In the genomic region with DNA sequence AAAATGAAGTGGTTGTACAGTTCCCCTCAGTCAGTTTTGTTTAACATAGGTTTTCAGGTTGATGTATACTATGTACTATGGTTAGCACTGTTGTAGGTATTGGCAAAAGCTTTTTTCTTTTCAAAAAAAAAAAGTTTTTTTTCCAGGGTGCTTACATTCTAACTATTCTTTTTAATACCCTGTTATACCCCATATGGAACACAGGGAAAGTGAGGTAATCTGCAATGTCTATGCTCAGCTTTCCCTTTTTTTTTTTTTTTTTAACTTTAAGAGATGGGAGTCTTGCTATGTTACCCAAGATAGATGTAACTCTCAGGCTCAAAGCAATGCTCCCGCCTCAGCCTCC, we compare ENCODE assay signal across 8 cellular contexts. TPM values are rescaled to one million over a fixed set of nuclear protein-coding genes. Genes with fewer than 3 reads are reported as not detected.
DNase-seq lines count a peak whose midpoint lies in the region; ATAC-seq and TF ChIP-seq lines count a peak whose summit lies in the region.

No MANE protein-coding gene starts in this region.

- H3K4me3 ChIP-seq in left ventricle myocardium inferior (peak overlapping the region; percentile 84), ascending aorta (peak overlapping the region; percentile 82 to 90), lower lobe of right lung (peak overlapping the region; percentile 75), uterus (peak overlapping the region; percentile 56 to 84)

- ATAC-seq in lower lobe of right lung (peak in 1 of 2 donors; percentile 1), GM21737 (IDR thresholded peaks at IDR 0.05; ENCODE audit: unreplicated experiment) (no peak), GM21528 (IDR thresholded peaks at IDR 0.05; ENCODE audit: low FRiP score, unreplicated experiment) (no peak), HG02759 (IDR thresholded peaks at IDR 0.05; ENCODE audit: unreplicated experiment) (no peak)

- intact Hi-C loops in left ventricle myocardium inferior (cut with micrococcal nuclease): no loop called here
- intact Hi-C loops in cardiac septum (cut with DNase I): no loop called here
- intact Hi-C loops in ascending aorta (cut with DNase I): no loop called here
- intact Hi-C loops in lower lobe of right lung (cut with DNase I): no loop called here
- intact Hi-C loops in uterus (cut with DNase I; ENCODE audit: low total_unique reads): no loop called here

- H3K27me3 ChIP-seq in left ventricle myocardium inferior (ENCODE audit: low read depth): no peaks in the 10 kb centered on the region
- H3K27me3 ChIP-seq in ascending aorta: no peaks in the 10 kb centered on the region
- no peaks in the 10 kb centered on the region for H3K27me3 ChIP-seq in lower lobe of right lung (ENCODE audit: low read depth)
- no peaks in the 10 kb centered on the region for H3K27me3 ChIP-seq in uterus

- no peak for DNase-seq in left ventricle myocardium inferior
- no peak for DNase-seq in cardiac septum (ENCODE audit: low spot score)
- DNase-seq in ascending aorta (ENCODE audit: low spot score in 2 of 2): no peak
- no peak for DNase-seq in lower lobe of right lung
- DNase-seq in uterus: no peak

- H3K9me3 ChIP-seq in left ventricle myocardium inferior (replicated peaks): no peaks in the 10 kb centered on the region
- no peaks in the 10 kb centered on the region for H3K9me3 ChIP-seq in ascending aorta
- H3K9me3 ChIP-seq in lower lobe of right lung: no peaks in the 10 kb centered on the region
- no peaks in the 10 kb centered on the region for H3K9me3 ChIP-seq in uterus

- H3K27ac ChIP-seq in left ventricle myocardium inferior (replicated peaks) (peak overlapping the region; percentile 69), ascending aorta (peak overlapping the region in 1 of 2 donors; percentile 54), lower lobe of right lung (peak overlapping the region; percentile 81), uterus (peak overlapping the region; percentile 74 to 81)

- TF ChIP-seq CTCF in left ventricle myocardium inferior (IDR thresholded peaks at IDR 0.05; ENCODE audit: borderline replicate concordance): no peak
- no peak for TF ChIP-seq CTCF in ascending aorta (IDR thresholded peaks at IDR 0.05)
- TF ChIP-seq CTCF in lower lobe of right lung (IDR thresholded peaks at IDR 0.05): no peak
- no peak for TF ChIP-seq CTCF in uterus (IDR thresholded peaks at IDR 0.05)

- TF ChIP-seq POLR2A in uterus (IDR thresholded peaks at IDR 0.05): no peak

- H3K36me3 ChIP-seq in left ventricle myocardium inferior (peaks cover 38% of the 10 kb centered on the region), ascending aorta (peaks cover 26 to 34% of the 10 kb centered on the region in 2 donors), lower lobe of right lung (peaks cover 39% of the 10 kb centered on the region), uterus (no peaks in the 10 kb centered on the region)

- H3K4me1 ChIP-seq in left ventricle myocardium inferior (peaks cover 19% of the 10 kb centered on the region), ascending aorta (peaks cover 0 to 4% of the 10 kb centered on the region in 2 donors), lower lobe of right lung (peaks cover 5% of the 10 kb centered on the region), uterus (no peaks in the 10 kb centered on the region)

RNA-seq across cellular contexts. Expression of gene CCDC138, which starts 0.6 kb away (rescaled TPM):
- 1.1 TPM for total RNA-seq in left ventricle myocardium inferior
- total RNA-seq in cardiac septum: 1.3 TPM
- total RNA-seq in ascending aorta: 0.75 TPM
- total RNA-seq in lower lobe of right lung: 4.5 TPM
- total RNA-seq in uterus: 10 to 100 TPM in 2 of 4 donors, 1 to 10 TPM in 2; 4.4 to 26.0 (median 9.8) TPM
